ENCODE assay signal across 8 cellular contexts in genomic region chr12:83823386-83824045, GRCh38.
DNase-seq lines count a peak whose midpoint lies in the region; ATAC-seq and TF ChIP-seq lines count a peak whose summit lies in the region.

No MANE protein-coding gene starts in this region.

- no peaks in the 10 kb centered on the region for H3K9me3 Mint-ChIP-seq in HFFc6
- no peaks in the 10 kb centered on the region for H3K9me3 Mint-ChIP-seq in stimulated activated naive B cell treated with anti-CD40 and anti-IgM and Interleukin-4, amounts not matched to agents 10 μg/mL and 1 μg/mL and 100 μg/mL, for 72 hours

- H3K4me1 Mint-ChIP-seq in HFFc6 (ENCODE audit: low read depth): peaks cover 14% of the 10 kb centered on the region
- H3K4me1 Mint-ChIP-seq in stimulated activated naive B cell treated with anti-CD40 and anti-IgM and Interleukin-4, amounts not matched to agents 10 μg/mL and 1 μg/mL and 100 μg/mL, for 72 hours: no peaks in the 10 kb centered on the region

- no peaks in the 10 kb centered on the region for H4K20me1 ChIP-seq in hepatocyte (ENCODE audit: insufficient read depth, poor library complexity, severe bottlenecking)

- H3K36me3 Mint-ChIP-seq in HFFc6 (ENCODE audit: low read depth): no peaks in the 10 kb centered on the region
- H3K36me3 Mint-ChIP-seq in stimulated activated naive B cell treated with anti-CD40 and anti-IgM and Interleukin-4, amounts not matched to agents 10 μg/mL and 1 μg/mL and 100 μg/mL, for 72 hours: no peaks in the 10 kb centered on the region

- H3K4me1 ChIP-seq in A673 (ENCODE audit: insufficient read depth, low read length, poor library complexity, severe bottlenecking): no peaks in the 10 kb centered on the region
- peaks cover 8% of the 10 kb centered on the region for H3K4me1 ChIP-seq in hepatocyte (ENCODE audit: insufficient read depth)

- peak; percentile 67 for TF ChIP-seq CTCF in A673 (conservative IDR thresholded peaks at IDR 0.05; ENCODE audit: low read depth, low read length)
- TF ChIP-seq CTCF in GM12874 (IDR thresholded peaks at IDR 0.05; ENCODE audit: insufficient read depth, low read depth, low read length): peak; percentile 70
- peak; percentile 60 for TF ChIP-seq CTCF in HFFc6 (IDR thresholded peaks at IDR 0.05)
- peak; percentile 85 for TF ChIP-seq CTCF in WERI-Rb-1 (IDR thresholded peaks at IDR 0.05; ENCODE audit: low read depth, low read length)
- peak; percentile 58 for TF ChIP-seq CTCF in hepatocyte (IDR thresholded peaks at IDR 0.05; ENCODE audit: poor library complexity)

- H2AFZ ChIP-seq in hepatocyte: no peak overlapping the region

- no peak overlapping the region for H3K27ac ChIP-seq in A673 (ENCODE audit: low read depth, low read length, poor library complexity, severe bottlenecking)
- no peak overlapping the region for H3K27ac ChIP-seq in WERI-Rb-1
- no peak overlapping the region for H3K27ac ChIP-seq in hepatocyte

- no peak overlapping the region for H3K4me3 Mint-ChIP-seq in HFFc6
- no peak overlapping the region for H3K4me3 Mint-ChIP-seq in stimulated activated naive B cell treated with anti-CD40 and anti-IgM and Interleukin-4, amounts not matched to agents 10 μg/mL and 1 μg/mL and 100 μg/mL, for 72 hours

- H3K4me2 ChIP-seq in hepatocyte: no peak overlapping the region

- H3K27ac Mint-ChIP-seq in HFFc6: no peak overlapping the region
- no peak overlapping the region for H3K27ac Mint-ChIP-seq in stimulated activated naive B cell treated with anti-CD40 and anti-IgM and Interleukin-4, amounts not matched to agents 10 μg/mL and 1 μg/mL and 100 μg/mL, for 72 hours

- ATAC-seq in stimulated activated naive B cell treated with anti-CD40 and anti-IgM and Interleukin-4, amounts not matched to agents 10 μg/mL and 1 μg/mL and 100 μg/mL, for 72 hours (replicated peaks): peak; percentile 74 to 81

- no peaks in the 10 kb centered on the region for H3K79me2 ChIP-seq in hepatocyte

- no peaks in the 10 kb centered on the region for H3K36me3 ChIP-seq in A673 (ENCODE audit: insufficient read depth, low read length, poor library complexity, severe bottlenecking)
- H3K36me3 ChIP-seq in WERI-Rb-1: no peaks in the 10 kb centered on the region
- H3K36me3 ChIP-seq in hepatocyte (replicated peaks; ENCODE audit: insufficient read depth, low read depth): no peaks in the 10 kb centered on the region

- H3K27me3 ChIP-seq in A673 (replicated peaks; ENCODE audit: insufficient read depth, low read depth, low read length, poor library complexity): no peaks in the 10 kb centered on the region
- H3K27me3 ChIP-seq in WERI-Rb-1 (ENCODE audit: insufficient read depth, low read depth, severe bottlenecking): no peaks in the 10 kb centered on the region
- H3K27me3 ChIP-seq in hepatocyte: no peaks in the 10 kb centered on the region

- CTCF ChIA-PET in A673 (lab: Charles Lee): interaction anchor here (0.6 to 1.5 kb wide), 3 partner anchors 438 to 1137 kb away, joined by 3 to 10 read pairs (median 8); partner anchors contain the start of gene TMTC2

- H3K4me3 ChIP-seq in A673 (ENCODE audit: low read depth, low read length, poor library complexity, severe bottlenecking): no peak overlapping the region
- no peak overlapping the region for H3K4me3 ChIP-seq in WERI-Rb-1 (ENCODE audit: low read depth, low read length)
- H3K4me3 ChIP-seq in hepatocyte: no peak overlapping the region

- POLR2A ChIA-PET in A673 (lab: Charles Lee; ENCODE audit: low non-redundant PET): no interaction called here

- no peaks in the 10 kb centered on the region for H3K9me2 ChIP-seq in hepatocyte (replicated peaks; ENCODE audit: insufficient read depth)

- no TSS peak for BruUV-seq in A673 (replicated peaks; lab: Mats Ljungman, UMichigan)

- H3K27me3 Mint-ChIP-seq in HFFc6 (ENCODE audit: insufficient read depth): no peaks in the 10 kb centered on the region
- H3K27me3 Mint-ChIP-seq in stimulated activated naive B cell treated with anti-CD40 and anti-IgM and Interleukin-4, amounts not matched to agents 10 μg/mL and 1 μg/mL and 100 μg/mL, for 72 hours: no peaks in the 10 kb centered on the region

- peak; percentile 67 for DNase-seq in A673 (ENCODE audit: low spot score)
- no peak for DNase-seq in HFFc6
- DNase-seq in LoVo (ENCODE audit: low spot score): peak; percentile 23
- DNase-seq in WERI-Rb-1: peak; percentile 91
- DNase-seq in hepatocyte (ENCODE audit: low spot score): peak; percentile 78
- DNase-seq in stimulated activated naive B cell treated with anti-CD40 and anti-IgM and Interleukin-4, amounts not matched to agents 10 μg/mL and 1 μg/mL and 100 μg/mL, for 72 hours: peak; percentile 9
- no peak for DNase-seq in NCI-H1930 (lab: John Stamatoyannopoulos, UW)

- 46% methylated on average over 8 of the region's 8 CpGs for WGBS in hepatocyte (ENCODE audit: low lambda C conversion rate, missing lambda C conversion rate)

- intact Hi-C loops in A673 (cut with micrococcal nuclease; ENCODE audit: unreplicated experiment): loop anchor here (2.0 to 10.0 kb wide), 5 partner anchors 131 to 1439 kb away; partner anchors contain the start of gene TMTC2

- no peaks in the 10 kb centered on the region for H3K9me3 ChIP-seq in A673 (ENCODE audit: low read depth, low read length, poor library complexity, severe bottlenecking)
- H3K9me3 ChIP-seq in WERI-Rb-1 (ENCODE audit: severe bottlenecking): no peaks in the 10 kb centered on the region
- no peaks in the 10 kb centered on the region for H3K9me3 ChIP-seq in hepatocyte (ENCODE audit: low read depth)

Comparison
In these comparisons a context has a peak if more than half of its experiments do, and no peak if none do; other contexts are left out.
1. DNase-seq: peak in A673 (single experiment), LoVo (single experiment), WERI-Rb-1 (single experiment), hepatocyte (single experiment) and stimulated activated naive B cell treated with anti-CD40 and anti-IgM and Interleukin-4, amounts not matched to agents 10 μg/mL and 1 μg/mL and 100 μg/mL, for 72 hours (single experiment); none in HFFc6 (single experiment) and NCI-H1930 (0 of 2).
2. Peak in every context shown above with its lines, with median percentiles within 50 percentile points of each other: CTCF ChIP-seq.